ENCODE assay signal across 8 cellular contexts in the genomic region with DNA sequence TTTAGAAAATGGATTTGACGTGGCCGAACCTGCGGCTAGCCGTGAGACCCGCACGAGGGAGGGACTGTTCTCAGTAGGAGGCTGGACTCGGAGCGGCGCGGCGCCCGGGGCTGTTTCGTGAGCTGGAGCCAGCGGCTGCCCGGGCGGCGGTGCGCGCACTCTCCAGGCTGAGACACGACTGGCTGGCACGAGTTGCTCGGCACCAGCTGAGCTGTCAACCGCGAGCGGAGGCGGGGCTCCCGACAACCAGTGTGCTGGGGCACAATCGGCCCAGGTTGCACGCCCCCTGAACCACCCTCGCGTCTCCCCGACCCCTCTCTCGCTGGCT. TPM values are rescaled to one million over a fixed set of nuclear protein-coding genes. Genes with fewer than 3 reads are reported as not detected.
A peak's percentile ranks its signal among the peaks of the same experiment; 100 is the strongest.
DNase-seq lines count a peak whose midpoint lies in the region; ATAC-seq and TF ChIP-seq lines count a peak whose summit lies in the region.
"Not testable (repeated sequence)": the region's sequence is repeated elsewhere in the genome, so short reads cannot be mapped to it uniquely, and the experiment has no call there.

No MANE protein-coding gene starts in this region.

- peak; percentile 6 for DNase-seq in DND-41
- not testable (repeated sequence) for DNase-seq in T-helper 17 cell; choroid plexus epithelial cell (ENCODE audit: low read depth); type B pancreatic cell (ENCODE audit: extremely low spot score, unreplicated experiment)
- DNase-seq in activated naive CD4-positive, alpha-beta T cell treated with Interleukin-2 at 50 U/mL for 16 hours: peak; percentile 19
- peak; percentile 31 to 55 for DNase-seq in left lung
- DNase-seq in posterior cingulate gyrus: peak in 8 of 10 donors; percentile 11 to 88 (median 34)

- TF ChIP-seq CTCF in DND-41 (IDR thresholded peaks at IDR 0.05; ENCODE audit: borderline replicate concordance, extremely low read depth, low read length, poor library complexity, severe bottlenecking); choroid plexus epithelial cell (conservative IDR thresholded peaks at IDR 0.05; ENCODE audit: low read depth, low read length); left lung (IDR thresholded peaks at IDR 0.05); type B pancreatic cell (conservative IDR thresholded peaks at IDR 0.05): not testable (repeated sequence)

- H4K20me1 ChIP-seq in DND-41 (ENCODE audit: insufficient read depth, low read length): not testable (repeated sequence)

- H3K4me3 Mint-ChIP-seq in T-helper 17 cell: not testable (repeated sequence)
- H3K4me3 Mint-ChIP-seq in type B pancreatic cell: peak overlapping the region; percentile 88

- H3K27ac ChIP-seq in DND-41 (ENCODE audit: low read length); left lung: not testable (repeated sequence)

- H3K4me2 ChIP-seq in DND-41 (ENCODE audit: insufficient read depth, low read length): peak overlapping the region; percentile 44; the same call in 1 of the 2 replicates

- H3K27ac Mint-ChIP-seq in T-helper 17 cell, type B pancreatic cell: not testable (repeated sequence)

- not testable (repeated sequence) for H3K9ac ChIP-seq in DND-41 (ENCODE audit: low read depth, low read length)

- H2AFZ ChIP-seq in DND-41 (ENCODE audit: low read depth, low read length): not testable (repeated sequence)

- intact Hi-C loops in left lung (cut with DNase I); posterior cingulate gyrus (cut with DNase I): not testable (repeated sequence)

- not testable (repeated sequence) for H3K9me3 Mint-ChIP-seq in type B pancreatic cell

- not testable (repeated sequence) for H3K27me3 Mint-ChIP-seq in T-helper 17 cell, type B pancreatic cell

- not testable (repeated sequence) for H3K9me3 ChIP-seq in DND-41 (ENCODE audit: insufficient read depth, low read length, severe bottlenecking); T-helper 17 cell (ENCODE audit: control insufficient read depth, low read length, poor library complexity, severe bottlenecking); left lung

- H3K4me3 ChIP-seq in DND-41 (ENCODE audit: low read depth in 1 of 2, low read length in 2 of 2): not testable (repeated sequence)
- H3K4me3 ChIP-seq in choroid plexus epithelial cell (ENCODE audit: low read depth, low read length): peak overlapping the region; percentile 53
- H3K4me3 ChIP-seq in left lung: peak overlapping the region in 1 of 2 donors; percentile 23

- H3K36me3 ChIP-seq in DND-41 (ENCODE audit: insufficient read depth, low read length); left lung: not testable (repeated sequence)

- H3K4me1 Mint-ChIP-seq in T-helper 17 cell; type B pancreatic cell (ENCODE audit: unreplicated experiment): not testable (repeated sequence)

- ATAC-seq in DND-41 (ENCODE audit: insufficient read depth, low read depth): peak; percentile 100
- ATAC-seq in HG02588 (IDR thresholded peaks at IDR 0.05; ENCODE audit: unreplicated experiment): peak; percentile 67
- ATAC-seq in T-helper 17 cell: peak; percentile 99
- ATAC-seq in left lung: peak; percentile 100

- not testable (repeated sequence) for H3K4me1 ChIP-seq in DND-41 (ENCODE audit: insufficient read depth, low read length); left lung

- not testable (repeated sequence) for H3K36me3 Mint-ChIP-seq in T-helper 17 cell (ENCODE audit: low read depth); type B pancreatic cell

- H3K79me2 ChIP-seq in DND-41 (ENCODE audit: insufficient read depth, low read length): not testable (repeated sequence)

- H3K27me3 ChIP-seq in DND-41 (ENCODE audit: insufficient read depth, low read length, poor library complexity); left lung: not testable (repeated sequence)

RNA-seq across cellular contexts. Expression of gene NBPF26, which starts 58.5 kb away (rescaled TPM):
- total RNA-seq in T-helper 17 cell (10 to 100 TPM; 23.9 to 36.3 TPM), left lung (10 to 100 TPM; 28.1 to 34.0 TPM), type B pancreatic cell (ENCODE audit: low replicate concordance) (22.4 and 39.4 TPM in 2 replicates)
